Comparison of ENCODE assay signal across 12 cellular contexts in the genomic region with DNA sequence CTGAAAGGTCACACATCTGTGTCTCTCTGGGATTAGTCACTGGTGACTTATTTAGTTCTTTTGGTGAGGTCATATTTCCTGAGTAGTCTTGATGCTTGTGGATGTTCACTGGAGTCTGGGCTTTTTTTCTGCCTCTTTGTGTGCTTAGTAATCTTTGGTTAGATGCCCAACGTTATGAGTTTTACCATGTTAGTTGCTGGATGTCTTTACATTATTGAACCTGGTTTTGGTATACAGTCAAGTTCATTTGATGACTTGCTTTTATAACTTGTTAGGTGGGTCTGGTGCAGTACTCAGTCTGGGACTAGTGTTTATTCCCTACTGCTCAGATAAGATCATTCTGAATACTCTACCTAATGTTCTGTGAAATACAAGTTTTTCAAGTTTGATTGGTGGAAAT.
DNase-seq lines count a peak whose midpoint lies in the region; ATAC-seq and TF ChIP-seq lines count a peak whose summit lies in the region.
"Had no signal": no experiment of that assay in that cellular context is flagged by ENCODE, and none has a peak within 500 bp of the region (broad histone marks: within the 10 kb centered on the region; RNA-seq: fewer than 3 reads in every experiment).

No MANE protein-coding gene starts in this region.

- no peak for TF ChIP-seq CTCF in choroid plexus epithelial cell (conservative IDR thresholded peaks at IDR 0.05; ENCODE audit: low read depth, low read length)

- no peak overlapping the region for H3K4me3 ChIP-seq in choroid plexus epithelial cell (ENCODE audit: low read depth, low read length)
- H3K4me3 ChIP-seq in skeletal muscle cell (ENCODE audit: low read depth, low read length) = no peak overlapping the region
- H3K4me3 ChIP-seq: esophagus muscularis mucosa had no signal

- peak; percentile 95 for DNase-seq in ELR (ENCODE audit: low read depth)
- peak; percentile 23 for DNase-seq in NAMALWA (ENCODE audit: low spot score)
- peak; percentile 79 for DNase-seq in choroid plexus epithelial cell (ENCODE audit: low read depth)
- DNase-seq in skeletal muscle cell (ENCODE audit: low read depth) = peak; percentile 56
- no peak for DNase-seq in DMS79 (lab: John Stamatoyannopoulos, UW)
- DNase-seq in SKM-1 treated with dmso at 0.1 percent for 144 hours (lab: John Stamatoyannopoulos, UW; ENCODE audit: unreplicated experiment) = no peak
- DNase-seq: activated CD4-positive, alpha-beta memory T cell treated with anti-CD3 and anti-CD28 coated beads for 36 hours; GDM1; NCI-H2081 treated with DMSO at 0.1 percent for 48 hours; SHP77 treated with DMSO at 0.1 percent for 48 hours had no signal

- no peak for ATAC-seq in HG02884 (IDR thresholded peaks at IDR 0.05; ENCODE audit: unreplicated experiment)

Comparison
In these comparisons a context has a peak if more than half of its experiments do, and no peak if none do; other contexts are left out.
1. DNase-seq: peak in ELR (single experiment), NAMALWA (single experiment), choroid plexus epithelial cell (single experiment) and skeletal muscle cell (single experiment); none in DMS79 (single experiment) and SKM-1 treated with dmso at 0.1 percent for 144 hours (single experiment).